In the genomic region with DNA sequence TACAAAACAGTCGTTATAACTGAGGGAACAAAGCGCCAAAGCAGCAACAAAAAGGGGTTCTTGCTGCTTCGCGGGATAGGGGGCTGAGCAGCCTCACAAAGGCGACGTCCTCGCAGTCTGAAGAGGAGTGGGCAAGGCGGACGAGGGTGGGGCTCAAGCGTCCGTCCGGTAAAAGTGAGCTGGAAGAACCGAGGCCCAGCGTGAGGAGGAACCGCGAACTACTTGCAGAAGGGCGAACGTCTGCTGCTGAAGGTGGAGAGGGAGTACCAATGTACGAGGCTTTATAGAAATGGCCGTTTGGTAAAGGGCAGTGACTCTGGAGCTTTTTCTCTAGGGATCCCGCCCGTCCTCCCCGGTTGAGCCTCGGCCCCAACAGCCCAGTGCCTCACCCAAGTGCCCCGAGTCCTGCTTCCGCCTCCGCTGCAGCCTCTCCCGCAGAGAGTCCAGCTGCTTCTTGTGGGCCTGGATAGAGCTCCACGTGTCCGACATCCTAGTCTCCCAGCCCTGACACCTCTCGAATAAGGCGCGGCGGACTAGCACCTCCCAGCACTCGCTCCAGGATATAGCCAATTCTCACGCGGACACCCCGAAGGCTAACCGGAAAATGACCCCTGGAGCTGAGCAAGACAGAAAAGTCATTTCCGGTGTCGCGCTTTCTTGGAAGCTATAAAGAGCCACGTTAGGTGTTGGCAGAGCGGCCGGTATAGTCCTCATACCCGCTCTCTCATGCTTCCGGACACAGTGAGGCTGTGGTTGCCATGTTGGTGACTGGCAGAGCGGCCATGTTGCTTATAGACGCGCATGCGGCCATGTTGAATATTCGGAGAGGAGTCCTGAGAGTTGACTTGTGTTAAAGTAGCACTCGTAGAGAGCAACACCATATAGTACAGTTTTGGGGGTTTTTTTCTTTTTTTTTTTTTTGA, we compare ENCODE assay signal across 8 cellular contexts. TPM values are rescaled to one million over a fixed set of nuclear protein-coding genes. Genes with fewer than 3 reads are reported as not detected.
DNase-seq lines count a peak whose midpoint lies in the region; ATAC-seq, FAIRE-seq and TF ChIP-seq lines count a peak whose summit lies in the region.

A gene (minus strand): TSS at position 606 of the 923 bp plus-strand sequence. CDS start 117 bp downstream, at position 489.

- no peak within 1 kb of the TSS for H3K23ac ChIP-seq in H1 (ENCODE audit: insufficient read length)

- POLR2A ChIA-PET in H1 (lab: Charles Lee; ENCODE audit: partially characterized antibody) = interaction anchor here (0.8 to 26.0 kb wide), 14 partner anchors 11 to 246 kb away, joined by 3 to 769 read pairs (median 4); a partner anchor contains a TSS

- H3K27me3 ChIP-seq in H1 (replicated peaks in 1 of 4; ENCODE audit: control insufficient read depth in 3 of 4, extremely low read depth in 1 of 4, insufficient read depth in 3 of 4, low read length in 3 of 4) = no peaks in the 10 kb centered on the region

- peak within 1 kb of the TSS; percentile 98 for H3K4me3 Mint-ChIP-seq in memory B cell

- peaks cover 0 to 5% (median 2%) of the 10 kb centered on the region in 4 experiments; a peak in 4 of 7 replicates for H3K4me1 ChIP-seq in H1 (replicated peaks in 1 of 4; ENCODE audit: control insufficient read depth in 3 of 4, insufficient read depth in 4 of 4, low read length in 3 of 4)

- H3K4ac ChIP-seq in H1 (replicated peaks; ENCODE audit: insufficient read length, low read depth, low read length) = peak within 1 kb of the TSS; percentile 86

- 0 out of 4 replicates have a peak, but pooled peaks of 1 of the 2 experiments have one; percentile 4 for TF ChIP-seq RAD21 in H1 (IDR thresholded peaks at IDR 0.05 in 1 of 2, conservative IDR thresholded peaks at IDR 0.05 in 1 of 2; ENCODE audit: low read depth in 2 of 2, low read length in 2 of 2)

- peak within 1 kb of the TSS; percentile 98 for H3K27ac Mint-ChIP-seq in memory B cell

- H2AK5ac ChIP-seq in H1 (ENCODE audit: low read depth, low read length) = peak within 1 kb of the TSS; percentile 5

- peak within 1 kb of the TSS; percentile 14 for H4K91ac ChIP-seq in H1 (replicated peaks; ENCODE audit: insufficient read length, low read length)

- H2BK5ac ChIP-seq in H1 (ENCODE audit: low read depth, low read length) = peak within 1 kb of the TSS; percentile 99

- H4K8ac ChIP-seq in H1 (ENCODE audit: extremely low read depth, insufficient read depth, low read length) = peak within 1 kb of the TSS; percentile 77; the same call in 1 of the 2 replicates

- peak; percentile 74 to 93 for TF ChIP-seq POLR2A in H1 (IDR thresholded peaks at IDR 0.05; ENCODE audit: control extremely low read depth in 1 of 2, low read depth in 2 of 2, low read length in 2 of 2)

- no peak within 1 kb of the TSS for H2BK20ac ChIP-seq in H1 (ENCODE audit: low read length)

- H3K79me1 ChIP-seq in H1 (ENCODE audit: low read depth, low read length) = 0 out of 2 replicates have a peak, but pooled peaks cover 5% of the 10 kb centered on the region

- H3K9me3 ChIP-seq in H1 (ENCODE audit: insufficient read depth in 2 of 2, low read depth in 1 of 2, low read length in 1 of 2) = no peaks in the 10 kb centered on the region

- peak within 1 kb of the TSS; percentile 57 for H4K5ac ChIP-seq in H1 (ENCODE audit: insufficient read length, low read depth, low read length)

- H3K36me3 ChIP-seq in H1 (ENCODE audit: control insufficient read depth in 2 of 4, insufficient read depth in 4 of 4, low read length in 3 of 4) = peaks cover 0 to 16% (median 5%) of the 10 kb centered on the region in 4 experiments; a peak in 4 of 8 replicates

- H3K23me2 ChIP-seq in H1 (ENCODE audit: low read depth, low read length) = peaks cover 2% of the 10 kb centered on the region; the same call in 1 of the 2 replicates

- peaks cover 15 to 47% of the 10 kb centered on the region in 2 experiments for H3K79me2 ChIP-seq in H1 (ENCODE audit: control insufficient read depth in 1 of 2, insufficient read depth in 2 of 2, low read length in 2 of 2)

- TF ChIP-seq CTCF in H1 (IDR thresholded peaks at IDR 0.05; ENCODE audit: control extremely low read depth in 1 of 3, insufficient read depth in 1 of 3, low read depth in 1 of 3, low read length in 3 of 3) = no peak

- peaks cover 6% of the 10 kb centered on the region for H3K36me3 Mint-ChIP-seq in memory B cell

- peak; percentile 96 for ATAC-seq in GM21367 (IDR thresholded peaks at IDR 0.05; ENCODE audit: unreplicated experiment)
- ATAC-seq in memory B cell (ENCODE audit: low read depth) = peak; percentile 99

- peak within 1 kb of the TSS; percentile 77 for H3K56ac ChIP-seq in H1 (replicated peaks; ENCODE audit: insufficient read length, low read depth, low read length)

- peaks cover 0 to 7% of the 10 kb centered on the region in 2 experiments for H4K20me1 ChIP-seq in H1 (replicated peaks in 1 of 2; ENCODE audit: control insufficient read depth in 1 of 2, insufficient read depth in 2 of 2, low read length in 2 of 2)

- peak within 1 kb of the TSS; percentile 85 for H3K18ac ChIP-seq in H1 (ENCODE audit: extremely low read depth, low read length)

- peaks cover 21% of the 10 kb centered on the region for H3K4me1 Mint-ChIP-seq in memory B cell

- no peaks in the 10 kb centered on the region for H3K9me3 Mint-ChIP-seq in memory B cell

- no peak within 1 kb of the TSS for H3K14ac ChIP-seq in H1 (ENCODE audit: insufficient read length)

- no peak for FAIRE-seq in HTR-8/SVneo (lab: Jason Lieb, UNC)
- FAIRE-seq in H1 (lab: Jason Lieb, UNC) = peak; percentile 75

- H3K27me3 Mint-ChIP-seq in memory B cell = no peaks in the 10 kb centered on the region

- DNase-seq in COLO829 (ENCODE audit: low spot score) (peak; percentile 91), HTR-8/SVneo (ENCODE audit: insufficient read length, low spot score) (peak; percentile 91), NOMO-1 treated with dmso at 0.1 percent for 144 hours (lab: John Stamatoyannopoulos, UW; ENCODE audit: unreplicated experiment) (peak; percentile 97), H1 (ENCODE audit: low read depth in 1 of 2, low spot score in 2 of 2) (peak; percentile 83 to 93), memory B cell (ENCODE audit: low spot score in 2 of 2) (peak; percentile 80 to 87)
- DNase-seq in activated CD8-positive, alpha-beta memory T cell treated with anti-CD3 and anti-CD28 coated beads for 48 hours (ENCODE audit: low read depth in 2 of 3, low spot score in 2 of 3) = peak; percentile 54 to 79 (median 75)
- peak; percentile 80 for DNase-seq in stimulated activated CD8-positive, alpha-beta memory T cell treated with anti-CD3 and anti-CD28 coated beads, Interleukin-12 subunit alpha, Interleukin-12 subunit beta, amount 100 ng/mL, for 24 hours (ENCODE audit: extremely low read depth)

- H2BK15ac ChIP-seq in H1 (ENCODE audit: low read length) = no peak within 1 kb of the TSS

- CTCF ChIA-PET in H1 (lab: Charles Lee; ENCODE audit: partially characterized antibody) = interaction anchor here (0.7 to 1.9 kb wide), 12 partner anchors 10 to 201 kb away, joined by 3 to 18 read pairs (median 4); a partner anchor contains a TSS

- H3K4me3 ChIP-seq in H1 (ENCODE audit: extremely low read depth in 1 of 4, insufficient read depth in 2 of 4, low read depth in 3 of 4, low read length in 4 of 4) = peak within 1 kb of the TSS; percentile 58 to 98 (median 86)

- WGBS in H1 (ENCODE audit: extremely low coverage in 1 of 2, insufficient coverage in 1 of 2, insufficient read length in 1 of 2, insufficient replicate concordance in 2 of 2, low coverage in 1 of 2, low lambda C conversion rate in 2 of 2, missing lambda C conversion rate in 1 of 2), 2 experiments = 1% methylated on average over 53 of the region's 53 CpGs; no CpG with 5 or more reads in 1 of the 2 experiments

- no peak within 1 kb of the TSS for H2BK120ac ChIP-seq in H1 (replicated peaks; ENCODE audit: low read depth, low read length)

- H3K27ac ChIP-seq in H1 (ENCODE audit: low read depth, low read length) = peak within 1 kb of the TSS; percentile 88

- TF ChIP-seq EP300 in H1 (IDR thresholded peaks at IDR 0.05; ENCODE audit: borderline replicate concordance in 1 of 2, low read depth in 2 of 2, low read length in 2 of 2) = no peak

- H2AFZ ChIP-seq in H1 (ENCODE audit: low read length) = no peak within 1 kb of the TSS

- H2BK12ac ChIP-seq in H1 (ENCODE audit: low read depth, low read length) = peak within 1 kb of the TSS; percentile 89

- peak within 1 kb of the TSS; percentile 72 to 92 (median 78) for H3K9ac ChIP-seq in H1 (replicated peaks in 1 of 4; ENCODE audit: extremely low read depth in 1 of 4, low read depth in 3 of 4, low read length in 3 of 4)

- peak within 1 kb of the TSS; percentile 57 to 75 for H3K4me2 ChIP-seq in H1 (ENCODE audit: insufficient read depth in 1 of 2, low read depth in 2 of 2, low read length in 2 of 2)

TF ChIP-seq in H1, 55 proteins besides CTCF, POLR2A, EP300 and RAD21 (continues in another document):
- TF ChIP-seq RNF2 (IDR thresholded peaks at IDR 0.05; ENCODE audit: borderline replicate concordance, low read depth, low read length, missing control alignments, poor library complexity, severe bottlenecking) (no peak), EGR1 (IDR thresholded peaks at IDR 0.05; ENCODE audit: borderline replicate concordance, low read depth, low read length) (no peak), POU5F1 (IDR thresholded peaks at IDR 0.05; ENCODE audit: low read depth, low read length) (no peak), CBX8 (IDR thresholded peaks at IDR 0.05; ENCODE audit: borderline replicate concordance, low read depth, low read length) (no peak), YY1 (IDR thresholded peaks at IDR 0.05; ENCODE audit: low read depth, low read length) (peak; percentile 100), KDM1A (IDR thresholded peaks at IDR 0.05; ENCODE audit: borderline replicate concordance, low read length) (no peak), TEAD4 (IDR thresholded peaks at IDR 0.05; ENCODE audit: low read depth, low read length) (no peak), GABPA (IDR thresholded peaks at IDR 0.05; ENCODE audit: borderline replicate concordance, insufficient read depth, low read length) (peak; percentile 93)
- TF ChIP-seq, protein P1, sequence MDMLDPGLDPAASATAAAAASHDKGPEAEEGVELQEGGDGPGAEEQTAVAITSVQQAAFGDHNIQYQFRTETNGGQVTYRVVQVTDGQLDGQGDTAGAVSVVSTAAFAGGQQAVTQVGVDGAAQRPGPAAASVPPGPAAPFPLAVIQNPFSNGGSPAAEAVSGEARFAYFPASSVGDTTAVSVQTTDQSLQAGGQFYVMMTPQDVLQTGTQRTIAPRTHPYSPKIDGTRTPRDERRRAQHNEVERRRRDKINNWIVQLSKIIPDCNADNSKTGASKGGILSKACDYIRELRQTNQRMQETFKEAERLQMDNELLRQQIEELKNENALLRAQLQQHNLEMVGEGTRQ (IDR thresholded peaks at IDR 0.05; ENCODE audit: low read length) = no peak

RNA-seq across cellular contexts. Expression of the gene that starts here (rescaled TPM):
- total RNA-seq in H1 (2021; fragmentation: NEBNext Ultra II Directional; extraction: Animal tissue kit (Norgen Biotek cat#: 25700)) = 98.6 and 103 TPM in 2 replicates
- polyA plus RNA-seq in H1 (2011; rRNA removed) = 144 and 152 TPM in 2 replicates
- polyA plus RNA-seq in H1 (2011; cell fraction: cytosol; rRNA removed) = 178 TPM
- polyA plus RNA-seq in H1 (2011; cell fraction: nucleus; rRNA removed) = 437 TPM
- polyA plus RNA-seq in H1 (2012, experiment 1 of 2) = 106 to 114 TPM (median 112 TPM) in 4 replicates
- 29.7 TPM for polyA plus RNA-seq in H1 (2012, experiment 2 of 2)
- 84.3 TPM for polyA plus RNA-seq in H1 (2013, experiment 1 of 2)
- polyA plus RNA-seq in H1 (2013, experiment 2 of 2) = 73.0 TPM
- 176 and 181 TPM in 2 replicates for polyA minus RNA-seq in H1 (2011; rRNA and poly(A)+ RNA removed)
- 59.2 TPM for polyA minus RNA-seq in H1 (2011; cell fraction: cytosol; rRNA and poly(A)+ RNA removed)
- polyA minus RNA-seq in H1 (2011; cell fraction: nucleus; rRNA and poly(A)+ RNA removed) = 147 TPM

Comparison
In these comparisons a context has a peak if more than half of its experiments do, and no peak if none do; other contexts are left out.
1. Peak in every context shown above with its lines: DNase-seq, ATAC-seq, H3K4me3 ChIP-seq and H3K27ac ChIP-seq.